Comparison of ENCODE assay signal across 24 cellular contexts in genomic region chr3:12463686-12464085, GRCh38.
"Had no signal": no experiment of that assay in that cellular context is flagged by ENCODE, and none has a peak within 500 bp of the region (broad histone marks: within the 10 kb centered on the region; RNA-seq: fewer than 3 reads in every experiment).

No MANE protein-coding gene starts in this region.

- H3K9ac ChIP-seq: parathyroid adenoma had no signal

- H3K9me3 ChIP-seq: left ventricle myocardium inferior, right atrium auricular region, thoracic aorta, uterus had no signal

- H3K79me2 ChIP-seq: parathyroid adenoma had no signal

- H3K27me3 Mint-ChIP-seq: activated B cell treated with CpG ODN at 0.5 μM for 24 hours; activated naive CD4-positive, alpha-beta T cell treated with anti-CD3 and anti-CD28 coated beads, Interleukin-2, amount 10 ng/mL, durations not matched to agents 7 days and 5 days; naive thymus-derived CD4-positive, alpha-beta T cell had no signal

- H3K27me3 ChIP-seq: dorsolateral prefrontal cortex, right atrium auricular region, uterus had no signal

- H2AFZ ChIP-seq: parathyroid adenoma had no signal

- H3K4me3 ChIP-seq: dorsolateral prefrontal cortex, left ventricle myocardium inferior, right atrium auricular region, thoracic aorta, uterus had no signal

- FAIRE-seq: colon, frontal cortex, islet of Langerhans had no signal

- H3K27ac Mint-ChIP-seq: activated B cell treated with CpG ODN at 0.5 μM for 24 hours; activated naive CD4-positive, alpha-beta T cell treated with anti-CD3 and anti-CD28 coated beads, Interleukin-2, amount 10 ng/mL, durations not matched to agents 7 days and 5 days; activated T-helper 1 cell treated with anti-CD3 and anti-CD28 coated beads, Interleukin-12 subunit alpha, Interleukin-12 subunit beta, Interleukin-2, Interleukin-4 antibody, amounts not matched to agents 30 ng/mL and 10 ng/mL and 1 ng/mL, durations not matched to agents 14 hours and 24 hours and 36 hours; T-helper 2 cell treated with Interferon-gamma antibody and Interleukin-4, amounts not matched to agents 5 μg/mL and 100 μg/mL, for 36 hours; type B pancreatic cell had no signal

- ATAC-seq: naive thymus-derived CD4-positive, alpha-beta T cell had no signal

- H3K36me3 ChIP-seq: left ventricle myocardium inferior, right atrium auricular region, thoracic aorta, uterus had no signal

- H3K36me3 Mint-ChIP-seq: activated naive CD4-positive, alpha-beta T cell treated with anti-CD3 and anti-CD28 coated beads, Interleukin-2, amount 10 ng/mL, durations not matched to agents 7 days and 5 days; naive thymus-derived CD4-positive, alpha-beta T cell; type B pancreatic cell had no signal

- H3K27ac ChIP-seq: dorsolateral prefrontal cortex, left ventricle myocardium inferior, parathyroid adenoma, right atrium auricular region, thoracic aorta, uterus had no signal

- H3K4me3 Mint-ChIP-seq: activated B cell treated with CpG ODN at 0.5 μM for 24 hours; activated naive CD4-positive, alpha-beta T cell treated with anti-CD3 and anti-CD28 coated beads, Interleukin-2, amount 10 ng/mL, durations not matched to agents 7 days and 5 days; activated T-helper 1 cell treated with anti-CD3 and anti-CD28 coated beads, Interleukin-12 subunit alpha, Interleukin-12 subunit beta, Interleukin-2, Interleukin-4 antibody, amounts not matched to agents 30 ng/mL and 10 ng/mL and 1 ng/mL, durations not matched to agents 14 hours and 24 hours and 36 hours; neural crest cell; T-helper 2 cell treated with Interferon-gamma antibody and Interleukin-4, amounts not matched to agents 5 μg/mL and 100 μg/mL, for 36 hours; type B pancreatic cell had no signal

- DNase-seq: activated B cell treated with CpG ODN at 0.5 μM for 24 hours; activated CD4-positive, alpha-beta T cell treated with anti-CD3 and anti-CD28 coated beads, Interleukin-2, amount 50 U/mL, for 4 hours; activated CD8-positive, alpha-beta memory T cell treated with anti-CD3 and anti-CD28 coated beads for 24 hours; activated gamma-delta T cell; activated naive CD4-positive, alpha-beta T cell treated with anti-CD3 and anti-CD28 coated beads, Interleukin-2, amount 10 ng/mL, durations not matched to agents 7 days and 5 days; amygdala; dorsolateral prefrontal cortex; effector memory CD4-positive, alpha-beta T cell; left ventricle myocardium inferior; naive thymus-derived CD4-positive, alpha-beta T cell; occipital lobe; stimulated activated naive CD4-positive, alpha-beta T cell treated with Interleukin-2 at 50 U/mL for 16 hours; T-helper 1 cell; uterus had no signal

- H3K4me1 Mint-ChIP-seq: activated B cell treated with CpG ODN at 0.5 μM for 24 hours, neural crest cell had no signal

- H3K4me1 ChIP-seq: uterus had no signal

- H3K9me3 Mint-ChIP-seq: activated B cell treated with CpG ODN at 0.5 μM for 24 hours; activated naive CD4-positive, alpha-beta T cell treated with anti-CD3 and anti-CD28 coated beads, Interleukin-2, amount 10 ng/mL, durations not matched to agents 7 days and 5 days; activated T-helper 1 cell treated with anti-CD3 and anti-CD28 coated beads, Interleukin-12 subunit alpha, Interleukin-12 subunit beta, Interleukin-2, Interleukin-4 antibody, amounts not matched to agents 30 ng/mL and 10 ng/mL and 1 ng/mL, durations not matched to agents 14 hours and 24 hours and 36 hours; neural crest cell; T-helper 2 cell treated with Interferon-gamma antibody and Interleukin-4, amounts not matched to agents 5 μg/mL and 100 μg/mL, for 36 hours; type B pancreatic cell had no signal
